In genomic region chr15:71800835-71801745, GRCh38 we compare ENCODE assay signal across 9 cellular contexts. TPM values are rescaled to one million over a fixed set of nuclear protein-coding genes. Genes with fewer than 3 reads are reported as not detected.
A peak's percentile ranks its signal among the peaks of the same experiment; 100 is the strongest.
DNase-seq lines count a peak whose midpoint lies in the region; ATAC-seq, FAIRE-seq and TF ChIP-seq lines count a peak whose summit lies in the region.
"Had no signal": no experiment of that assay in that cellular context is flagged by ENCODE, and none has a peak within 500 bp of the region (broad histone marks: within the 10 kb centered on the region; RNA-seq: fewer than 3 reads in every experiment).

No MANE protein-coding gene starts in this region.

- peak overlapping the region; percentile 37; the same call in 1 of the 3 replicates for H2BK15ac ChIP-seq in IMR-90 (ENCODE audit: low read depth, low read length)

- no peaks in the 10 kb centered on the region for H3K79me2 ChIP-seq in endothelial cell of umbilical vein (ENCODE audit: control insufficient read depth, insufficient read depth, low read length)

- H4K8ac ChIP-seq in IMR-90 (ENCODE audit: low read depth in 2 of 2, low read length in 2 of 2), result peak overlapping the region in 1 of 2 experiments; percentile 56; a peak in 1 of 4 replicates

- no peak overlapping the region for H4K5ac ChIP-seq in IMR-90 (ENCODE audit: low read depth, low read length)

- H3K9me1 ChIP-seq in IMR-90 (ENCODE audit: insufficient read depth, low read length) (0 out of 2 replicates have a peak, but pooled peaks cover 4% of the 10 kb centered on the region), endothelial cell of umbilical vein (replicated peaks; ENCODE audit: control insufficient read depth, extremely low read depth, insufficient read depth, low read length) (no peaks in the 10 kb centered on the region)

- BruUV-seq in IMR-90 (replicated peaks; lab: Mats Ljungman, UMichigan) (no TSS peak), endothelial cell of umbilical vein (replicated peaks; lab: Mats Ljungman, UMichigan) (no TSS peak)

- H3K4me1 ChIP-seq in IMR-90 (ENCODE audit: control insufficient read depth, insufficient read depth, low read length) (0 out of 2 replicates have a peak, but pooled peaks cover 3% of the 10 kb centered on the region), RWPE2 (ENCODE audit: insufficient read depth, poor library complexity, severe bottlenecking) (no peaks in the 10 kb centered on the region), endothelial cell of umbilical vein (ENCODE audit: control insufficient read depth, extremely low read depth, insufficient read depth, low read length) (no peaks in the 10 kb centered on the region), mucosa of descending colon (ENCODE audit: low read depth) (peaks cover 8% of the 10 kb centered on the region)

- no peaks in the 10 kb centered on the region for H3K27me3 ChIP-seq in IMR-90 (ENCODE audit: control insufficient read depth, insufficient read depth, low read length)
- H3K27me3 ChIP-seq in RWPE2 (ENCODE audit: insufficient read depth, poor library complexity, severe bottlenecking), result no peaks in the 10 kb centered on the region
- no peaks in the 10 kb centered on the region for H3K27me3 ChIP-seq in endothelial cell of umbilical vein (ENCODE audit: control insufficient read depth in 2 of 2, insufficient read depth in 2 of 2, low read length in 2 of 2)
- H3K27me3 ChIP-seq in CD4-positive, alpha-beta T cell (ENCODE audit: control insufficient read depth, insufficient read depth, low read length), result peaks cover 13% of the 10 kb centered on the region

- H3K4me2 ChIP-seq in IMR-90 (ENCODE audit: low read depth, low read length) (peak overlapping the region; percentile 44), endothelial cell of umbilical vein (ENCODE audit: insufficient read depth, low read length) (no peak overlapping the region)

- TF ChIP-seq POLR2A in IMR-90 (IDR thresholded peaks at IDR 0.05; ENCODE audit: low read depth, low read length), result peak; percentile 33; the same call in 1 of the 2 replicates
- TF ChIP-seq POLR2A in endothelial cell of umbilical vein (IDR thresholded peaks at IDR 0.05; ENCODE audit: low read depth, low read length), result no peak

- H2BK5ac ChIP-seq in IMR-90 (ENCODE audit: low read depth, low read length, poor library complexity, severe bottlenecking), result peak overlapping the region; percentile 5

- peak overlapping the region; percentile 93 for H2AK9ac ChIP-seq in IMR-90 (replicated peaks; ENCODE audit: low read depth, low read length, poor library complexity)

- H3K56ac ChIP-seq in IMR-90 (ENCODE audit: extremely low read depth, insufficient read depth, low read length), result no peak overlapping the region

- H4K91ac ChIP-seq in IMR-90 (ENCODE audit: insufficient read depth, low read depth, low read length), result no peak overlapping the region

- peak; percentile 95 for TF ChIP-seq RAD21 in IMR-90 (IDR thresholded peaks at IDR 0.05; ENCODE audit: low read length)

- H3K27me3 Mint-ChIP-seq in CD4-positive, alpha-beta T cell, result peaks cover 25% of the 10 kb centered on the region

- H3K4me3 ChIP-seq in IMR-90 (ENCODE audit: insufficient read depth, low read depth, low read length) (no peak overlapping the region), RWPE2 (ENCODE audit: severe bottlenecking) (no peak overlapping the region), endothelial cell of umbilical vein (replicated peaks in 1 of 3; ENCODE audit: insufficient read depth in 1 of 3, low read depth in 1 of 3, low read length in 3 of 3) (no peak overlapping the region), mucosa of descending colon (no peak overlapping the region)

- H3K9ac ChIP-seq in IMR-90 (ENCODE audit: low read depth, low read length), result no peak overlapping the region
- no peak overlapping the region for H3K9ac ChIP-seq in endothelial cell of umbilical vein (replicated peaks; ENCODE audit: extremely low read depth, insufficient read depth, low read length)

- H3K4ac ChIP-seq in IMR-90 (ENCODE audit: low read depth, low read length), result peak overlapping the region; percentile 82

- no peak overlapping the region for H3K27ac Mint-ChIP-seq in CD4-positive, alpha-beta T cell

- no peak overlapping the region for H3K18ac ChIP-seq in IMR-90 (ENCODE audit: low read depth, low read length)

- TF ChIP-seq CTCF in IMR-90 (conservative IDR thresholded peaks at IDR 0.05; ENCODE audit: low read depth, low read length) (peak; percentile 94), RWPE2 (IDR thresholded peaks at IDR 0.05; ENCODE audit: poor library complexity, severe bottlenecking) (peak; percentile 99), endothelial cell of umbilical vein (IDR thresholded peaks at IDR 0.05; ENCODE audit: extremely low read depth in 1 of 2, insufficient read depth in 1 of 2, low read depth in 1 of 2, low read length in 2 of 2) (peak; percentile 71 to 81), mucosa of descending colon (IDR thresholded peaks at IDR 0.05) (peak; percentile 56)
- no peak for TF ChIP-seq CTCF in CD4-positive, alpha-beta T cell (IDR thresholded peaks at IDR 0.05)

- peak overlapping the region; percentile 81 for H3K14ac ChIP-seq in IMR-90 (replicated peaks; ENCODE audit: low read depth, low read length)

- peak overlapping the region; percentile 67 for H2BK20ac ChIP-seq in IMR-90 (ENCODE audit: low read depth, low read length)

- H3K4me1 Mint-ChIP-seq in CD4-positive, alpha-beta T cell (ENCODE audit: low read depth), result no peaks in the 10 kb centered on the region

- H3K36me3 Mint-ChIP-seq in CD4-positive, alpha-beta T cell (ENCODE audit: low read depth), result no peaks in the 10 kb centered on the region

- no peaks in the 10 kb centered on the region for H3K9me3 ChIP-seq in IMR-90 (ENCODE audit: control insufficient read depth, insufficient read depth, low read length)
- no peaks in the 10 kb centered on the region for H3K9me3 ChIP-seq in RWPE2 (ENCODE audit: severe bottlenecking)
- H3K9me3 ChIP-seq in endothelial cell of umbilical vein (replicated peaks; ENCODE audit: control insufficient read depth, insufficient read depth, low read length), result no peaks in the 10 kb centered on the region
- no peaks in the 10 kb centered on the region for H3K9me3 ChIP-seq in mucosa of descending colon
- no peaks in the 10 kb centered on the region for H3K9me3 ChIP-seq in CD4-positive, alpha-beta T cell (ENCODE audit: control insufficient read depth, low read length)

- peak; percentile 95 for ATAC-seq in IMR-90 (ENCODE audit: low read depth)
- peak; percentile 75 for ATAC-seq in RWPE2 (ENCODE audit: low read depth)
- peak; percentile 92 for ATAC-seq in mucosa of descending colon
- ATAC-seq in CD4-positive, alpha-beta T cell (ENCODE audit: poor library complexity), result no peak

- H2AFZ ChIP-seq in IMR-90 (replicated peaks; ENCODE audit: low read length, poor library complexity) (peak overlapping the region; percentile 84), endothelial cell of umbilical vein (ENCODE audit: low read depth, low read length) (no peak overlapping the region)

- 38% methylated on average over 5 of the region's 17 CpGs; no CpG with 5 or more reads in 1 of the 2 experiments for WGBS in IMR-90 (ENCODE audit: extremely low coverage in 2 of 2, insufficient read length in 1 of 2), 2 experiments

- H2BK120ac ChIP-seq in IMR-90 (ENCODE audit: low read depth, low read length), result peak overlapping the region; percentile 68; the same call in 1 of the 2 replicates

- H3K9me3 Mint-ChIP-seq in CD4-positive, alpha-beta T cell, result no peaks in the 10 kb centered on the region
- H3K9me3 Mint-ChIP-seq: activated T-cell treated with anti-CD3 and anti-CD28 coated beads, Interleukin-2, amount 50 U/mL, for 4 hours had no signal

- dilution Hi-C loops in IMR-90 (cut with HindIII; ENCODE audit: low sequenced_read_pairs, unreplicated experiment), result no loop called here
- dilution Hi-C loops in endothelial cell of umbilical vein (cut with MboI; ENCODE audit: extremely low pct_ligation_motif_present, low sequenced_read_pairs), result no loop called here

- POLR2A ChIA-PET in IMR-90 (lab: Charles Lee; ENCODE audit: unreplicated experiment) (no interaction called here), endothelial cell of umbilical vein (lab: Charles Lee) (no interaction called here)
- POLR2A ChIA-PET in CD4-positive, alpha-beta T cell (lab: Charles Lee), result no interaction called here

- no peaks in the 10 kb centered on the region for H4K20me1 ChIP-seq in IMR-90 (ENCODE audit: insufficient read depth, low read length)
- H4K20me1 ChIP-seq in endothelial cell of umbilical vein (replicated peaks; ENCODE audit: control insufficient read depth, extremely low read depth, insufficient read depth, low read length), result no peaks in the 10 kb centered on the region

- H3K79me1 ChIP-seq in IMR-90 (ENCODE audit: low read depth in 1 of 2, low read length in 2 of 2), result no peaks in the 10 kb centered on the region

- 0 out of 2 replicates have a peak overlapping the region, but pooled peaks have one; percentile 29 for H3K23ac ChIP-seq in IMR-90 (ENCODE audit: low read depth, low read length)

- CTCF ChIA-PET in IMR-90 (lab: Yijun Ruan, JAX) (interaction anchor here (0.6 to 1.8 kb wide), 12 partner anchors 9 to 989 kb away, joined by 3 to 18 read pairs (median 3); no protein-coding TSS in a partner anchor), endothelial cell of umbilical vein (lab: Charles Lee) (interaction anchor here (0.7 to 12.4 kb wide), 21 partner anchors 10 to 895 kb away, joined by 3 to 235 read pairs (median 5); no protein-coding TSS in a partner anchor)
- CTCF ChIA-PET in CD4-positive, alpha-beta T cell (lab: Charles Lee), result no interaction called here

- peak overlapping the region; percentile 7; the same call in 1 of the 2 replicates for H2AK5ac ChIP-seq in IMR-90 (ENCODE audit: low read depth, low read length)

- FAIRE-seq in endothelial cell of umbilical vein (lab: Jason Lieb, UNC), result peak; percentile 91

- no peak overlapping the region for H3K4me3 Mint-ChIP-seq in CD4-positive, alpha-beta T cell
- H3K4me3 Mint-ChIP-seq: activated T-cell treated with anti-CD3 and anti-CD28 coated beads, Interleukin-2, amount 50 U/mL, for 4 hours had no signal

- peak overlapping the region; percentile 1; the same call in 1 of the 2 replicates for H3K27ac ChIP-seq in IMR-90 (ENCODE audit: insufficient read depth, low read length)
- H3K27ac ChIP-seq in RWPE2 (ENCODE audit: poor library complexity, severe bottlenecking), result peak overlapping the region; percentile 16
- H3K27ac ChIP-seq in endothelial cell of umbilical vein (ENCODE audit: insufficient read depth, low read depth, low read length), result no peak overlapping the region
- no peak overlapping the region for H3K27ac ChIP-seq in CD4-positive, alpha-beta T cell (ENCODE audit: low read depth, low read length)

- H3K36me3 ChIP-seq in IMR-90 (ENCODE audit: control insufficient read depth, insufficient read depth, low read length), result no peaks in the 10 kb centered on the region
- H3K36me3 ChIP-seq in RWPE2 (ENCODE audit: low read depth), result no peaks in the 10 kb centered on the region
- no peaks in the 10 kb centered on the region for H3K36me3 ChIP-seq in endothelial cell of umbilical vein (ENCODE audit: control insufficient read depth in 2 of 2, extremely low read depth in 1 of 2, insufficient read depth in 2 of 2, low read length in 2 of 2)
- H3K36me3 ChIP-seq in mucosa of descending colon (ENCODE audit: low read depth), result no peaks in the 10 kb centered on the region

- in situ Hi-C loops in IMR-90 (cut with MboI; ENCODE audit: low sequenced_read_pairs), result loop anchor here (10.0 kb wide), 1 partner anchor 826 kb away; no protein-coding TSS in a partner anchor

- DNase-seq in NCI-H146 (lab: John Stamatoyannopoulos, UW) (peak; percentile 23), NCI-H146 treated with DMSO at 0.1 percent for 48 hours (lab: John Stamatoyannopoulos, UW; ENCODE audit: unreplicated experiment) (no peak), IMR-90 (peak; percentile 89), RWPE2 (ENCODE audit: low spot score) (no peak), endothelial cell of umbilical vein (ENCODE audit: low read depth, low spot score) (peak; percentile 77), mucosa of descending colon (peak in 1 of 3 donors; percentile 78), NCI-H2029 treated with DMSO at 0.1 percent for 48 hours (lab: John Stamatoyannopoulos, UW) (no peak)
- DNase-seq in CD4-positive, alpha-beta T cell, result no peak
- DNase-seq: activated T-cell treated with anti-CD3 and anti-CD28 coated beads, Interleukin-2, amount 50 U/mL, for 4 hours had no signal

- intact Hi-C loops in IMR-90 (cut with micrococcal nuclease) (loop anchor here (1.0 to 10.0 kb wide), 9 partner anchors 48 to 906 kb away; partner anchors contain the start of genes LRRC49 and THAP10), endothelial cell of umbilical vein (cut with micrococcal nuclease) (loop anchor here (1.0 to 5.0 kb wide), 10 partner anchors 21 to 976 kb away; no protein-coding TSS in a partner anchor), mucosa of descending colon (cut with DNase I, micrococcal nuclease) (loop anchor here in 1 of 2 donors (10.0 kb wide), 1 partner anchor 46 kb away; no protein-coding TSS in a partner anchor)
- intact Hi-C loops in CD4-positive, alpha-beta T cell (cut with DNase I, micrococcal nuclease), result loop anchor here (1.0 to 5.0 kb wide), 2 partner anchors 57 to 59 kb away; no protein-coding TSS in a partner anchor

RNA-seq across cellular contexts. Expression of gene NR2E3, which starts 9.3 kb away (rescaled TPM):
- total RNA-seq in IMR-90 (2012; rRNA removed) (under 0.01 and 0.56 TPM in 2 replicates), endothelial cell of umbilical vein (0.25 and 0.38 TPM in 2 replicates), mucosa of descending colon (1 to 10 TPM in 1 of 3 donors, under 1 TPM in 2; 0.34 to 1.2 (median 0.60) TPM)
- polyA plus RNA-seq in IMR-90 (2012; rRNA removed) (0.19 and 0.29 TPM in 2 replicates), endothelial cell of umbilical vein (0.03 and 0.04 TPM in 2 replicates)
- polyA plus RNA-seq in IMR-90 (2012; cell fraction: cytosol; rRNA removed), result 0.19 and 0.23 TPM in 2 replicates
- 2.0 and 3.6 TPM in 2 replicates for polyA plus RNA-seq in IMR-90 (2012; cell fraction: nucleus; rRNA removed; ENCODE audit: low replicate concordance)
- 0.03 TPM in 1 of 2 replicates, not detected in the other for polyA plus RNA-seq in endothelial cell of umbilical vein (2011; cell fraction: cytosol; rRNA removed)
- polyA plus RNA-seq in endothelial cell of umbilical vein (2011; cell fraction: nucleus; rRNA removed), result 0.37 and 0.42 TPM in 2 replicates
- polyA plus RNA-seq in endothelial cell of umbilical vein (2012), result 0.10 and 0.50 TPM in 2 replicates
- 0.15 TPM in 1 of 2 replicates, not detected in the other for polyA minus RNA-seq in endothelial cell of umbilical vein
- polyA minus RNA-seq in endothelial cell of umbilical vein (2011; cell fraction: cytosol; rRNA and poly(A)+ RNA removed), result not detected
- polyA minus RNA-seq in endothelial cell of umbilical vein (2011; cell fraction: nucleus; rRNA and poly(A)+ RNA removed), result 1.1 and 2.3 TPM in 2 replicates
- not detected for total RNA-seq in CD4-positive, alpha-beta T cell
- total RNA-seq: activated T-cell treated with anti-CD3 and anti-CD28 coated beads, Interleukin-2, amount 50 U/mL, for 4 hours had no signal

Comparison
In these comparisons a context has a peak if more than half of its experiments do, and no peak if none do; other contexts are left out.
1. DNase-seq: peak in NCI-H146 (single experiment), IMR-90 (single experiment) and endothelial cell of umbilical vein (single experiment); none in NCI-H146 treated with DMSO at 0.1 percent for 48 hours (single experiment), RWPE2 (single experiment), CD4-positive, alpha-beta T cell (0 of 10) and NCI-H2029 treated with DMSO at 0.1 percent for 48 hours (single experiment).
2. H3K27ac ChIP-seq: peak in IMR-90 (single experiment) and RWPE2 (single experiment); none in endothelial cell of umbilical vein (single experiment) and CD4-positive, alpha-beta T cell (single experiment).